24 cellular contexts compared by ENCODE assay signal in the genomic region with DNA sequence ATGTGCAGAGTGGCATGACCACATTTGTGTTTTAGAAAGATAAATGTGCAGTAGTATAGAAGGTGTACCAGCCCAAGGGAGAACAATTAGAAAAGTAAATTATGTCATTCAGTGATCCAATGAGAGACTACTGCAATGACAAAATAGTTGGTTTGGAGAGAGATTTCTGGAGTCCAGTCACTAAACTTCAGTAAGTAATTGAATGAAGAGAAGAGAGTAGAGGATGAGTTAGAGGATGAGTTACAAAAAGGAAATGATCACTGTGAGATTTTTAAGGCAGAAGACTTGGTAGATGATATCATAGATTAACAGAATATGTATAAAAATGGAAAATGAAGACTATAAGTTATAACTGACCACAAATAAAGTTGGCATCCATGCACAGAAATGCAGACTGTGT. TPM values are rescaled to one million over a fixed set of nuclear protein-coding genes. Genes with fewer than 3 reads are reported as not detected.
"Had no signal": no experiment of that assay in that cellular context is flagged by ENCODE, and none has a peak within 500 bp of the region (broad histone marks: within the 10 kb centered on the region; RNA-seq: fewer than 3 reads in every experiment).

No MANE protein-coding gene starts in this region.

- H3K4me1 ChIP-seq: esophagus muscularis mucosa, gastrocnemius medialis, heart right ventricle, neural progenitor cell, pancreas, testis, tibial nerve had no signal

- H3K27me3 Mint-ChIP-seq: stimulated activated naive CD8-positive, alpha-beta T cell treated with anti-CD3 and anti-CD28 coated beads, Interleukin-15, amount 100 ng/mL, for 72 hours had no signal

- H3K9me3 Mint-ChIP-seq: dendritic cell treated with granulocyte-macrophage colony-stimulating factor and Interleukin-4, amounts not matched to agents 40 ng/mL and 50 ng/mL, for 4 days; effector memory CD8-positive, alpha-beta T cell; natural killer cell treated with Interleukin-12 subunit alpha and Interleukin-12 subunit beta and Interleukin-15 and Interleukin-18, amount 100 ng/mL, for 72 hours; neural progenitor cell; stimulated activated naive CD8-positive, alpha-beta T cell treated with anti-CD3 and anti-CD28 coated beads, Interleukin-15, amount 100 ng/mL, for 72 hours had no signal

- H3K27me3 ChIP-seq: testis, tibial nerve had no signal

- H3K4me1 Mint-ChIP-seq: neural progenitor cell had no signal

- ATAC-seq: effector memory CD8-positive, alpha-beta T cell; gastrocnemius medialis; heart right ventricle; natural killer cell treated with Interleukin-12 subunit alpha and Interleukin-12 subunit beta and Interleukin-15 and Interleukin-18, amount 100 ng/mL, for 72 hours; pancreas; right cardiac atrium had no signal

- H3K36me3 ChIP-seq: esophagus muscularis mucosa, gastrocnemius medialis, heart right ventricle, neural progenitor cell, pancreas, tibial nerve had no signal

- H3K9me3 ChIP-seq: esophagus muscularis mucosa, gastrocnemius medialis, heart right ventricle, pancreas, testis, tibial nerve had no signal

- H3K27ac ChIP-seq: epithelial cell of prostate, esophagus muscularis mucosa, gastrocnemius medialis, heart right ventricle, neural progenitor cell, pancreas, testis, tibial nerve had no signal

- H3K36me3 Mint-ChIP-seq: natural killer cell treated with Interleukin-12 subunit alpha and Interleukin-12 subunit beta and Interleukin-15 and Interleukin-18, amount 100 ng/mL, for 72 hours; neural progenitor cell had no signal

- H3K4me3 Mint-ChIP-seq: dendritic cell treated with granulocyte-macrophage colony-stimulating factor and Interleukin-4, amounts not matched to agents 40 ng/mL and 50 ng/mL, for 4 days; effector memory CD8-positive, alpha-beta T cell; natural killer cell treated with Interleukin-12 subunit alpha and Interleukin-12 subunit beta and Interleukin-15 and Interleukin-18, amount 100 ng/mL, for 72 hours; neural progenitor cell; stimulated activated naive CD8-positive, alpha-beta T cell treated with anti-CD3 and anti-CD28 coated beads, Interleukin-15, amount 100 ng/mL, for 72 hours had no signal

- H3K27ac Mint-ChIP-seq: dendritic cell treated with granulocyte-macrophage colony-stimulating factor and Interleukin-4, amounts not matched to agents 40 ng/mL and 50 ng/mL, for 4 days; effector memory CD8-positive, alpha-beta T cell; natural killer cell treated with Interleukin-12 subunit alpha and Interleukin-12 subunit beta and Interleukin-15 and Interleukin-18, amount 100 ng/mL, for 72 hours; neural progenitor cell; progenitor cell of endocrine pancreas had no signal

- DNase-seq: effector memory CD8-positive, alpha-beta T cell; gastrocnemius medialis; heart right ventricle; hypothalamus; kidney glomerular epithelial cell; nucleus accumbens; pancreas; right cardiac atrium; small intestine; stimulated activated CD4-positive, alpha-beta T cell treated with anti-CD3 and anti-CD28 coated beads, Interleukin-12 subunit alpha, Interleukin-12 subunit beta, amount 100 ng/mL, for 4 hours; stimulated activated naive CD8-positive, alpha-beta T cell treated with anti-CD3 and anti-CD28 coated beads, Interleukin-15, amount 100 ng/mL, for 72 hours; testis had no signal

- H3K4me3 ChIP-seq: esophagus muscularis mucosa, gastrocnemius medialis, heart right ventricle, neural progenitor cell, pancreas, testis, tibial nerve had no signal

RNA-seq across cellular contexts. Expression of a gene that starts 8.4 kb away (rescaled TPM):
- total RNA-seq: fibroblast of villous mesenchyme; lung microvascular endothelial cell; mesenteric fat pad; natural killer cell treated with Interleukin-12 subunit alpha and Interleukin-12 subunit beta and Interleukin-15 and Interleukin-18, amount 100 ng/mL, for 72 hours; right cardiac atrium; subcutaneous adipose tissue; tibial nerve; ureter had no signal
- polyA plus RNA-seq: right cardiac atrium had no signal

RNA-seq across cellular contexts. Expression of a gene that starts 33.4 kb away (rescaled TPM):
- total RNA-seq: fibroblast of villous mesenchyme, lung microvascular endothelial cell had no signal
